9 cellular contexts compared by ENCODE assay signal in the genomic region with DNA sequence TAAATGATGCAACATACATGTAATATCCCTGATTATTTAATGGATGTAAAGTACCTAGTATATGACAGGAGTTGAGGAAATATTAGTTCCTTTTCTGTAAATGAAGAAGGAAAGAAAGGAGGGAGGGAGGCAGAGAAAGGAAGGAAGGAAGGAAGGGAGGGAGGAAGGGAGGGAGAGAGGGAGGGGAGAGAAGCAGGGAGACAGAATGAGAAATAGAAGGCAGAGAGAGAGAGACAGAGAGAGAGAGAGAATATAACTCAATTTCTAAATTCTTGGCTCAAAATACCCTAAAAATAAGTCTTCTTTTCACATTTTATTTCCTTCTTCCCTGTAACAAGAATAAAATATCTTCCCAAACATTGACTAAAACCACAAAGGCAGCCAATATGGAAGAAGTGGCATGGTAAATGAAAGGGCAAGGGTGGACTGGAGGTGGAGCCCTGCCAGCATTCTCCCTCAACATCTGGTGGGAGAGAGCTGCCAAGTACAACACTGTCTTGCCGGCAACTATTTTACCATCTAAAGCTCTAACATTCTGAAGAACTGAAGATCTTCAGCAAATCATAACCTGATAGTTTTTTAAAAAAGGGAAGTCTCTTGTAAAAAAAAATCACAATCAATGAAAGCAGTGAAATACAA.
DNase-seq lines count a peak whose midpoint lies in the region; ATAC-seq, FAIRE-seq and TF ChIP-seq lines count a peak whose summit lies in the region.
"Had no signal": no experiment of that assay in that cellular context is flagged by ENCODE, and none has a peak within 500 bp of the region (broad histone marks: within the 10 kb centered on the region; RNA-seq: fewer than 3 reads in every experiment).

No MANE protein-coding gene starts in this region.

- peak overlapping the region; percentile 3 for H3K27ac ChIP-seq in endothelial cell of umbilical vein (ENCODE audit: insufficient read depth, low read depth, low read length)

- intact Hi-C loops in endothelial cell of umbilical vein (cut with micrococcal nuclease) = loop anchor here (1.0 to 2.0 kb wide), 3 partner anchors 64 to 245 kb away; a partner anchor contains a TSS
- intact Hi-C loops in posterior vena cava (cut with DNase I) = no loop called here

- no peak for FAIRE-seq in endothelial cell of umbilical vein (lab: Jason Lieb, UNC)

- TF ChIP-seq CTCF in endothelial cell of umbilical vein (IDR thresholded peaks at IDR 0.05; ENCODE audit: extremely low read depth in 1 of 2, insufficient read depth in 1 of 2, low read depth in 1 of 2, low read length in 2 of 2) = no peak

- H4K20me1 ChIP-seq in endothelial cell of umbilical vein (replicated peaks; ENCODE audit: control insufficient read depth, extremely low read depth, insufficient read depth, low read length) = no peaks in the 10 kb centered on the region

- H3K36me3 ChIP-seq in endothelial cell of umbilical vein (ENCODE audit: control insufficient read depth in 2 of 2, extremely low read depth in 1 of 2, insufficient read depth in 2 of 2, low read length in 2 of 2) = no peaks in the 10 kb centered on the region

- H2AFZ ChIP-seq in endothelial cell of umbilical vein (ENCODE audit: low read depth, low read length) = no peak overlapping the region

- dilution Hi-C loops in endothelial cell of umbilical vein (cut with MboI; ENCODE audit: extremely low pct_ligation_motif_present, low sequenced_read_pairs) = no loop called here

- peaks cover 5% of the 10 kb centered on the region for H3K9me1 ChIP-seq in endothelial cell of umbilical vein (replicated peaks; ENCODE audit: control insufficient read depth, extremely low read depth, insufficient read depth, low read length)

- no peaks in the 10 kb centered on the region for H3K79me2 ChIP-seq in endothelial cell of umbilical vein (ENCODE audit: control insufficient read depth, insufficient read depth, low read length)

- H3K9ac ChIP-seq in endothelial cell of umbilical vein (replicated peaks; ENCODE audit: extremely low read depth, insufficient read depth, low read length) = no peak overlapping the region

- ATAC-seq in GM18867 (IDR thresholded peaks at IDR 0.05; ENCODE audit: unreplicated experiment) = no peak

- CTCF ChIA-PET in endothelial cell of umbilical vein (lab: Charles Lee) = interaction anchor here (0.6 to 1.3 kb wide), 3 partner anchors 10 to 83 kb away, joined by 3 to 4 read pairs (median 4); no protein-coding TSS in a partner anchor

- BruUV-seq in endothelial cell of umbilical vein (replicated peaks; lab: Mats Ljungman, UMichigan) = no TSS peak

- no peaks in the 10 kb centered on the region for H3K9me3 ChIP-seq in endothelial cell of umbilical vein (replicated peaks; ENCODE audit: control insufficient read depth, insufficient read depth, low read length)

- H3K4me1 ChIP-seq in endothelial cell of umbilical vein (ENCODE audit: control insufficient read depth, extremely low read depth, insufficient read depth, low read length) = peaks cover 28% of the 10 kb centered on the region

- H3K27me3 ChIP-seq in endothelial cell of umbilical vein (ENCODE audit: control insufficient read depth in 2 of 2, insufficient read depth in 2 of 2, low read length in 2 of 2) = no peaks in the 10 kb centered on the region

- no peak for TF ChIP-seq POLR2A in endothelial cell of umbilical vein (IDR thresholded peaks at IDR 0.05; ENCODE audit: low read depth, low read length)

- POLR2A ChIA-PET in endothelial cell of umbilical vein (lab: Charles Lee) = no interaction called here

- no peak overlapping the region for H3K4me3 ChIP-seq in endothelial cell of umbilical vein (replicated peaks in 1 of 3; ENCODE audit: insufficient read depth in 1 of 3, low read depth in 1 of 3, low read length in 3 of 3)

- H3K4me2 ChIP-seq in endothelial cell of umbilical vein (ENCODE audit: insufficient read depth, low read length) = peak overlapping the region; percentile 48

- peak; percentile 87 for DNase-seq in DMS 273 (lab: John Stamatoyannopoulos, UW; ENCODE audit: unreplicated experiment)
- DNase-seq in NCI-H2196 treated with DMSO at 0.1 percent for 48 hours (lab: John Stamatoyannopoulos, UW; ENCODE audit: unreplicated experiment) = peak; percentile 35
- DNase-seq in endothelial cell of umbilical vein (ENCODE audit: low read depth, low spot score) = peak; percentile 91
- peak; percentile 85 for DNase-seq in posterior vena cava (ENCODE audit: low spot score)
- DNase-seq in NCI-H526 (lab: John Stamatoyannopoulos, UW) = no peak
- DNase-seq in NCI-H2227 treated with DMSO at 0.1 percent for 48 hours (lab: John Stamatoyannopoulos, UW) = no peak
- no peak for DNase-seq in cerebellum (ENCODE audit: low spot score)
- DNase-seq: NK-92 treated with Interleukin-12 subunit alpha and Interleukin-12 subunit beta, amount 100 ng/mL, for 24 hours had no signal

TF ChIP-seq in endothelial cell of umbilical vein, 7 proteins besides CTCF, POLR2A, EP300 and RAD21:
- TF ChIP-seq EZH2 (IDR thresholded peaks at IDR 0.05; ENCODE audit: borderline replicate concordance, low read depth, low read length, severe bottlenecking) = no peak
- TF ChIP-seq JUN (IDR thresholded peaks at IDR 0.05; ENCODE audit: borderline replicate concordance, insufficient read depth, insufficient read length, low read depth) = no peak
- TF ChIP-seq POLR2AphosphoS5 (IDR thresholded peaks at IDR 0.05; ENCODE audit: insufficient read depth, low read depth, low read length) = no peak
- no peak for TF ChIP-seq GATA2 (IDR thresholded peaks at IDR 0.05; ENCODE audit: insufficient read depth, insufficient read length, low read depth, low read length)
- TF ChIP-seq MYC (IDR thresholded peaks at IDR 0.05; ENCODE audit: low read depth, low read length) = no peak
- TF ChIP-seq, protein P1, sequence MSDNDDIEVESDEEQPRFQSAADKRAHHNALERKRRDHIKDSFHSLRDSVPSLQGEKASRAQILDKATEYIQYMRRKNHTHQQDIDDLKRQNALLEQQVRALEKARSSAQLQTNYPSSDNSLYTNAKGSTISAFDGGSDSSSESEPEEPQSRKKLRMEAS (IDR thresholded peaks at IDR 0.05; ENCODE audit: insufficient read depth, insufficient read length) = no peak
- TF ChIP-seq FOS (IDR thresholded peaks at IDR 0.05; ENCODE audit: borderline replicate concordance, insufficient read depth, low read length) = no peak
TF ChIP-seq in endothelial cell of umbilical vein: peak in this region for 0.

Comparison
In these comparisons a context has a peak if more than half of its experiments do, and no peak if none do; other contexts are left out.
1. DNase-seq: peak in DMS 273 (single experiment), NCI-H2196 treated with DMSO at 0.1 percent for 48 hours (single experiment), endothelial cell of umbilical vein (single experiment) and posterior vena cava (single experiment); none in NCI-H526 (0 of 2), NCI-H2227 treated with DMSO at 0.1 percent for 48 hours (single experiment) and cerebellum (single experiment).